In genomic region chr4:102543030-102543505, GRCh38 we compare ENCODE assay signal across 13 cellular contexts.
DNase-seq lines count a peak whose midpoint lies in the region; ATAC-seq and TF ChIP-seq lines count a peak whose summit lies in the region.
"Had no signal": no experiment of that assay in that cellular context is flagged by ENCODE, and none has a peak within 500 bp of the region (broad histone marks: within the 10 kb centered on the region; RNA-seq: fewer than 3 reads in every experiment).

No MANE protein-coding gene starts in this region.

- DNase-seq in epithelial cell of esophagus (ENCODE audit: low read depth) = peak; percentile 82
- no peak for DNase-seq in NCI-H345 treated with DMSO at 0.1 percent for 48 hours (lab: John Stamatoyannopoulos, UW; ENCODE audit: unreplicated experiment)
- DNase-seq in Ammon's horn (ENCODE audit: low spot score) = no peak
- DNase-seq in activated naive CD4-positive, alpha-beta T cell treated with Interleukin-2 at 50 U/mL for 16 hours = no peak
- no peak for DNase-seq in GM13977 (ENCODE audit: low spot score)
- DNase-seq: mesendoderm, NCI-H1436 treated with DMSO at 0.1 percent for 48 hours, spleen, stomach had no signal

- ATAC-seq in GM18520 (IDR thresholded peaks at IDR 0.05; ENCODE audit: unreplicated experiment) = peak; percentile 86
- peak; percentile 86 for ATAC-seq in GM21447 (IDR thresholded peaks at IDR 0.05; ENCODE audit: unreplicated experiment)
- ATAC-seq in HG03103 (IDR thresholded peaks at IDR 0.05; ENCODE audit: low read depth, unreplicated experiment) = peak; percentile 64
- ATAC-seq: HCT116 had no signal

- in situ Hi-C loops in GM13977 (cut with MboI; ENCODE audit: low pct_unique_long_range_greater_than_20kb, low sequenced_read_pairs, unreplicated experiment) = no loop called here

- no peak overlapping the region for H3K4me3 ChIP-seq in epithelial cell of esophagus (ENCODE audit: low read length)
- H3K4me3 ChIP-seq: spleen, stomach had no signal

- TF ChIP-seq CTCF in epithelial cell of esophagus (IDR thresholded peaks at IDR 0.05; ENCODE audit: insufficient read depth, low read depth, low read length, missing control alignments) (no peak), GM13977 (IDR thresholded peaks at IDR 0.05; ENCODE audit: extremely low read depth, insufficient read depth, missing control alignments) (no peak)
